In genomic region chr4:101813604-101814003, GRCh38 we compare ENCODE assay signal across 13 cellular contexts. TPM values are rescaled to one million over a fixed set of nuclear protein-coding genes. Genes with fewer than 3 reads are reported as not detected.
DNase-seq lines count a peak whose midpoint lies in the region; ATAC-seq and TF ChIP-seq lines count a peak whose summit lies in the region.
"Had no signal": no experiment of that assay in that cellular context is flagged by ENCODE, and none has a peak within 500 bp of the region (broad histone marks: within the 10 kb centered on the region; RNA-seq: fewer than 3 reads in every experiment).

No MANE protein-coding gene starts in this region.

- H3K4me3 ChIP-seq in Loucy (ENCODE audit: low read length, poor library complexity, severe bottlenecking) (no peak overlapping the region), tibial nerve (no peak overlapping the region)

- ATAC-seq in GM18907 (IDR thresholded peaks at IDR 0.05; ENCODE audit: unreplicated experiment) (peak; percentile 86), HG02759 (IDR thresholded peaks at IDR 0.05; ENCODE audit: unreplicated experiment) (peak; percentile 65), HG03039 (IDR thresholded peaks at IDR 0.05; ENCODE audit: unreplicated experiment) (no peak)
- ATAC-seq: HCT116, SK-N-SH treated with all-trans-retinoic acid at 6 μM for 48 hours had no signal

- peaks cover 3% of the 10 kb centered on the region for H3K27me3 Mint-ChIP-seq in stimulated activated naive CD8-positive, alpha-beta T cell treated with anti-CD3 and anti-CD28 coated beads, Interleukin-15, Interleukin-2, amounts not matched to agents 100 ng/mL and 50 ng/mL, for 24 hours

- WGBS in tibial nerve, 2 donors = 91 to 93% methylated on average over 5 of the region's 5 CpGs

- peak overlapping the region; percentile 23 for H3K4me3 Mint-ChIP-seq in stimulated activated naive CD8-positive, alpha-beta T cell treated with anti-CD3 and anti-CD28 coated beads, Interleukin-15, Interleukin-2, amounts not matched to agents 100 ng/mL and 50 ng/mL, for 24 hours
- H3K4me3 Mint-ChIP-seq: activated CD4-positive, alpha-beta T cell treated with anti-CD3 and anti-CD28 coated beads, Interleukin-2, amount 10 ng/mL, durations not matched to agents 7 days and 5 days had no signal

- H3K36me3 Mint-ChIP-seq in stimulated activated naive CD8-positive, alpha-beta T cell treated with anti-CD3 and anti-CD28 coated beads, Interleukin-15, Interleukin-2, amounts not matched to agents 100 ng/mL and 50 ng/mL, for 24 hours (ENCODE audit: low read depth) = no peaks in the 10 kb centered on the region

- H2AFZ ChIP-seq in Loucy (ENCODE audit: low read length) = peak overlapping the region; percentile 65

- H3K4me2 ChIP-seq in Loucy (ENCODE audit: low read depth, low read length, poor library complexity, severe bottlenecking) = peak overlapping the region; percentile 34

- H3K4me1 ChIP-seq in Loucy (ENCODE audit: insufficient read depth, low read length, poor library complexity, severe bottlenecking) (peaks cover 20% of the 10 kb centered on the region), tibial nerve (no peaks in the 10 kb centered on the region)

- no peak for TF ChIP-seq POLR2A in tibial nerve (IDR thresholded peaks at IDR 0.05)

- no peak overlapping the region for H3K27ac ChIP-seq in tibial nerve

- peaks cover 3% of the 10 kb centered on the region; the same call in 1 of the 2 replicates for H3F3A ChIP-seq in Loucy (ENCODE audit: low read depth)

- H3K9me2 ChIP-seq in Loucy (replicated peaks; ENCODE audit: low read depth, low read length) = no peaks in the 10 kb centered on the region

- TF ChIP-seq CTCF in Loucy (conservative IDR thresholded peaks at IDR 0.05; ENCODE audit: low read length) (no peak; the same call in 1 of the 2 replicates), tibial nerve (IDR thresholded peaks at IDR 0.05) (no peak)

- H4K20me1 ChIP-seq in Loucy (ENCODE audit: insufficient read depth, low read length, poor library complexity, severe bottlenecking) = no peaks in the 10 kb centered on the region

- no peak overlapping the region for H3K27ac Mint-ChIP-seq in stimulated activated naive CD8-positive, alpha-beta T cell treated with anti-CD3 and anti-CD28 coated beads, Interleukin-15, Interleukin-2, amounts not matched to agents 100 ng/mL and 50 ng/mL, for 24 hours
- H3K27ac Mint-ChIP-seq: activated CD4-positive, alpha-beta T cell treated with anti-CD3 and anti-CD28 coated beads, Interleukin-2, amount 10 ng/mL, durations not matched to agents 7 days and 5 days had no signal

- H3K27me3 ChIP-seq in Loucy (ENCODE audit: insufficient read depth, low read length, poor library complexity, severe bottlenecking) (no peaks in the 10 kb centered on the region), tibial nerve (no peaks in the 10 kb centered on the region)

- H3K79me2 ChIP-seq in Loucy (ENCODE audit: insufficient read depth, low read length) = no peaks in the 10 kb centered on the region

- H3K4me1 Mint-ChIP-seq in stimulated activated naive CD8-positive, alpha-beta T cell treated with anti-CD3 and anti-CD28 coated beads, Interleukin-15, Interleukin-2, amounts not matched to agents 100 ng/mL and 50 ng/mL, for 24 hours (ENCODE audit: low read depth) = peaks cover 2% of the 10 kb centered on the region
- H3K4me1 Mint-ChIP-seq: activated CD4-positive, alpha-beta T cell treated with anti-CD3 and anti-CD28 coated beads, Interleukin-2, amount 10 ng/mL, durations not matched to agents 7 days and 5 days had no signal

- no peaks in the 10 kb centered on the region for H3K9me3 Mint-ChIP-seq in stimulated activated naive CD8-positive, alpha-beta T cell treated with anti-CD3 and anti-CD28 coated beads, Interleukin-15, Interleukin-2, amounts not matched to agents 100 ng/mL and 50 ng/mL, for 24 hours
- H3K9me3 Mint-ChIP-seq: activated CD4-positive, alpha-beta T cell treated with anti-CD3 and anti-CD28 coated beads, Interleukin-2, amount 10 ng/mL, durations not matched to agents 7 days and 5 days had no signal

- peak overlapping the region; percentile 15 for H3K9ac ChIP-seq in Loucy (ENCODE audit: low read depth, low read length, poor library complexity, severe bottlenecking)

- no peak for TF ChIP-seq EP300 in tibial nerve (IDR thresholded peaks at IDR 0.05)

- H3K36me3 ChIP-seq in Loucy (ENCODE audit: insufficient read depth, low read length) (no peaks in the 10 kb centered on the region), tibial nerve (no peaks in the 10 kb centered on the region)

- H3K9me3 ChIP-seq in Loucy (ENCODE audit: insufficient read depth, low read depth, low read length) (no peaks in the 10 kb centered on the region), tibial nerve (peaks cover 0 to 2% (median 0%) of the 10 kb centered on the region in 4 donors)

- no peak for DNase-seq in tibial nerve (ENCODE audit: low spot score in 2 of 2)
- DNase-seq in NCI-H2081 (lab: John Stamatoyannopoulos, UW) = no peak
- DNase-seq: activated CD4-positive, alpha-beta T cell treated with anti-CD3 and anti-CD28 coated beads, Interleukin-2, amount 10 ng/mL, durations not matched to agents 7 days and 5 days; activated effector memory CD4-positive, alpha-beta T cell treated with Interleukin-2 at 50 U/mL for 16 hours; NCI-H1105 treated with DMSO at 0.1 percent for 48 hours; NCI-H82 had no signal

RNA-seq across cellular contexts. Expression of gene BANK1, which starts 23.1 kb away (rescaled TPM):
- 1 to 10 TPM; 3.5 to 6.3 (median 5.1) TPM for total RNA-seq in tibial nerve
